Comparison of ENCODE assay signal across 2 cellular contexts in the genomic region with DNA sequence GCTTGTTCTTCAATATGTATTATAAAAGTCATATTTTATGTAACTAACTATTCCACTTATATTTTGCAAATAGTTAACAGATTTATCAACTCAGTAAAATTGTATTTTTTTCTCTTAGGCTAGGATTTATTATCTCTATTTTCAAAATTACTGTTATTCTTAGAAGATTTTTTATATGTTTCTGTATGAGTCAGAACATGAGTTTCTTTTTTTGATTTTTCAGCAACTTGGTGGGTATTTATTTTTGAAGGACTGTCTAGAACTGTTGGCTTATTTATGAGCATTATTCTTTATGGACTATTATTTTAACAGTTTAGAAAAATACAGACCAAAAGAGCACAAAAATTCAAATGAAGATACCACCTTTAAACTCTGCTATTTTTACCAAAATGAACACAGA.
TF ChIP-seq lines count a peak whose summit lies in the region.

No MANE protein-coding gene starts in this region.

TF ChIP-seq in HEK293, 187 proteins besides CTCF, POLR2A, EP300 and RAD21:
- no peak for TF ChIP-seq YY1 (tag by site-specific recombination; IDR thresholded peaks at IDR 0.05)
- no peak for TF ChIP-seq ZNF146 (tag by site-specific recombination; IDR thresholded peaks at IDR 0.05)
- TF ChIP-seq, protein P1, sequence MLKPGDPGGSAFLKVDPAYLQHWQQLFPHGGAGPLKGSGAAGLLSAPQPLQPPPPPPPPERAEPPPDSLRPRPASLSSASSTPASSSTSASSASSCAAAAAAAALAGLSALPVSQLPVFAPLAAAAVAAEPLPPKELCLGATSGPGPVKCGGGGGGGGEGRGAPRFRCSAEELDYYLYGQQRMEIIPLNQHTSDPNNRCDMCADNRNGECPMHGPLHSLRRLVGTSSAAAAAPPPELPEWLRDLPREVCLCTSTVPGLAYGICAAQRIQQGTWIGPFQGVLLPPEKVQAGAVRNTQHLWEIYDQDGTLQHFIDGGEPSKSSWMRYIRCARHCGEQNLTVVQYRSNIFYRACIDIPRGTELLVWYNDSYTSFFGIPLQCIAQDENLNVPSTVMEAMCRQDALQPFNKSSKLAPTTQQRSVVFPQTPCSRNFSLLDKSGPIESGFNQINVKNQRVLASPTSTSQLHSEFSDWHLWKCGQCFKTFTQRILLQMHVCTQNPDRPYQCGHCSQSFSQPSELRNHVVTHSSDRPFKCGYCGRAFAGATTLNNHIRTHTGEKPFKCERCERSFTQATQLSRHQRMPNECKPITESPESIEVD (tag by site-specific recombination; IDR thresholded peaks at IDR 0.05) = peak; percentile 11; the same call in 1 of the 2 replicates

TF ChIP-seq in GM12878, 131 proteins besides CTCF, POLR2A, EP300 and RAD21:
- TF ChIP-seq JUNB (IDR thresholded peaks at IDR 0.05) = peak; percentile 64
- TF ChIP-seq ZZZ3 (IDR thresholded peaks at IDR 0.05; ENCODE audit: control insufficient read depth, insufficient read length, low read depth) = no peak
- TF ChIP-seq SIN3A (IDR thresholded peaks at IDR 0.05; ENCODE audit: low read depth, low read length) = no peak
TF ChIP-seq in GM12878: peak in this region for 1.
